22 cellular contexts compared by ENCODE assay signal in the genomic region with DNA sequence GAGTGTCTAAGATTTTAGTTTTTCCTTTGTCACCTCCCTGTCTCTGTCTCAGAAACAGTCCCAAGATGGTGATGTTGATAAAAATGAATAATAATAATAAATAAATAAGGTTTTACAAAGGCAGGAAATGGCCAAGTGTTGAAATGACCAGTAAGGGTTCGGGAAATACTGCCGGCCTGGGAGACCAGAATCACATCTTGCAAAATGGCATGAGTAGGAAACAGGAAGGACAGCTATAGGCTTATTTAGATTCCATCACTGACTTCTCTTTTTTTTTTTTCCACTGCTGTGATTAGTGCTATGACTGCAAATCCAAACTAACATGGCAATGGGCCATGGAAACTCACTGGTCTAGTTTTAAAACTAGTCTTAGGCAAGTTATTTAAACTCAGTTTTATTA.
DNase-seq lines count a peak whose midpoint lies in the region.
"Had no signal": no experiment of that assay in that cellular context is flagged by ENCODE, and none has a peak within 500 bp of the region (broad histone marks: within the 10 kb centered on the region; RNA-seq: fewer than 3 reads in every experiment).

No MANE protein-coding gene starts in this region.

- H3K36me3 Mint-ChIP-seq in activated CD4-positive, alpha-beta memory T cell treated with anti-CD3 and anti-CD28 coated beads for 36 hours = no peaks in the 10 kb centered on the region
- H3K36me3 Mint-ChIP-seq: CD8-positive, alpha-beta memory T cell had no signal

- intact Hi-C loops in activated CD4-positive, alpha-beta memory T cell treated with anti-CD3 and anti-CD28 coated beads for 36 hours (cut with micrococcal nuclease) = no loop called here

- CTCF ChIA-PET in activated CD4-positive, alpha-beta memory T cell treated with anti-CD3 and anti-CD28 coated beads for 36 hours (lab: Charles Lee) = interaction anchor here (0.7 to 0.8 kb wide), 2 partner anchors 10 to 60 kb away, joined by 3 to 4 read pairs; no protein-coding TSS in a partner anchor

- H3K27me3 Mint-ChIP-seq in activated CD4-positive, alpha-beta memory T cell treated with anti-CD3 and anti-CD28 coated beads for 36 hours = peaks cover 9% of the 10 kb centered on the region

- POLR2A ChIA-PET in activated CD4-positive, alpha-beta memory T cell treated with anti-CD3 and anti-CD28 coated beads for 36 hours (lab: Charles Lee) = no interaction called here

- H3K4me1 Mint-ChIP-seq in activated CD4-positive, alpha-beta memory T cell treated with anti-CD3 and anti-CD28 coated beads for 36 hours (ENCODE audit: low read depth) = no peaks in the 10 kb centered on the region
- H3K4me1 Mint-ChIP-seq: CD8-positive, alpha-beta memory T cell; H9 had no signal

- H3K27ac Mint-ChIP-seq in activated CD4-positive, alpha-beta memory T cell treated with anti-CD3 and anti-CD28 coated beads for 36 hours = no peak overlapping the region
- H3K27ac Mint-ChIP-seq: CD8-positive, alpha-beta memory T cell; GM23338; H9 had no signal

- DNase-seq in MV-4-11 (lab: John Stamatoyannopoulos, UW) (peak; percentile 4), SKM-1 (lab: John Stamatoyannopoulos, UW; ENCODE audit: unreplicated experiment) (peak; percentile 40), dermis microvascular lymphatic vessel endothelial cell (ENCODE audit: low read depth in 2 of 2) (peak; percentile 45 to 62), lung microvascular endothelial cell (ENCODE audit: low read depth in 2 of 2) (peak; percentile 47 to 71), germinal center (ENCODE audit: low spot score) (no peak), DMS114 treated with DMSO at 0.1 percent for 48 hours (lab: John Stamatoyannopoulos, UW; ENCODE audit: unreplicated experiment) (no peak), caudate nucleus (lab: John Stamatoyannopoulos, UW) (no peak)
- no peak for DNase-seq in activated CD4-positive, alpha-beta memory T cell treated with anti-CD3 and anti-CD28 coated beads for 36 hours
- DNase-seq: C1 segment of cervical spinal cord; Calu3; CD8-positive, alpha-beta memory T cell; DMS53; H9; NCI-H1048; NCI-H1417; NCI-H1694; NCI-H2029 treated with DMSO at 0.1 percent for 48 hours; NCI-H446 treated with DMSO at 0.1 percent for 48 hours; NCI-H526; SIG-M5 had no signal

- H3K9me3 Mint-ChIP-seq in activated CD4-positive, alpha-beta memory T cell treated with anti-CD3 and anti-CD28 coated beads for 36 hours = no peaks in the 10 kb centered on the region
- H3K9me3 Mint-ChIP-seq: CD8-positive, alpha-beta memory T cell; GM23338; H9 had no signal

- H3K27ac ChIP-seq in caudate nucleus (ENCODE audit: low read depth, low read length) = no peak overlapping the region
- H3K27ac ChIP-seq: SK-N-MC had no signal

- H3K4me3 Mint-ChIP-seq in activated CD4-positive, alpha-beta memory T cell treated with anti-CD3 and anti-CD28 coated beads for 36 hours = no peak overlapping the region
- H3K4me3 Mint-ChIP-seq: CD8-positive, alpha-beta memory T cell; GM23338; H9 had no signal

Comparison
In these comparisons a context has a peak if more than half of its experiments do, and no peak if none do; other contexts are left out.
1. DNase-seq: peak in MV-4-11 (single experiment), SKM-1 (single experiment), dermis microvascular lymphatic vessel endothelial cell (2 of 2) and lung microvascular endothelial cell (2 of 2); none in germinal center (single experiment), DMS114 treated with DMSO at 0.1 percent for 48 hours (single experiment), activated CD4-positive, alpha-beta memory T cell treated with anti-CD3 and anti-CD28 coated beads for 36 hours (single experiment) and caudate nucleus (0 of 61).